In genomic region chr9:120922404-120923173, GRCh38 we compare ENCODE assay signal across 1 cellular context.
TF ChIP-seq lines count a peak whose summit lies in the region.

No MANE protein-coding gene starts in this region.

TF ChIP-seq in K562, 482 proteins besides CTCF, POLR2A, EP300 and RAD21:
- TF ChIP-seq EHMT2 (IDR thresholded peaks at IDR 0.05), result no peak
- TF ChIP-seq ELF2 (CRISPR knock-in tag; IDR thresholded peaks at IDR 0.05), result no peak
- TF ChIP-seq MED1 (CRISPR knock-in tag; IDR thresholded peaks at IDR 0.05; ENCODE audit: borderline replicate concordance), result no peak
- TF ChIP-seq RBM22 (IDR thresholded peaks at IDR 0.05; ENCODE audit: low read depth, low read length, poor library complexity, severe bottlenecking), result no peak
- TF ChIP-seq U2AF1 (optimal IDR thresholded peaks at IDR 0.05; ENCODE audit: low read depth, low read length), result no peak
- no peak for TF ChIP-seq ZNF551 (CRISPR knock-in tag; IDR thresholded peaks at IDR 0.05)
- no peak for TF ChIP-seq ZNF347 (CRISPR knock-in tag; IDR thresholded peaks at IDR 0.05; ENCODE audit: low read depth)
TF ChIP-seq in K562: peak in this region for 0.
